8 cellular contexts compared by ENCODE assay signal in genomic region chr1:43979528-43980254, GRCh38. TPM values are rescaled to one million over a fixed set of nuclear protein-coding genes. Genes with fewer than 3 reads are reported as not detected.
DNase-seq lines count a peak whose midpoint lies in the region; ATAC-seq and TF ChIP-seq lines count a peak whose summit lies in the region.

No MANE protein-coding gene starts in this region.

- ATAC-seq in activated naive CD8-positive, alpha-beta T cell treated with anti-CD3 and anti-CD28 coated beads, Interleukin-2, amount 10 ng/mL, durations not matched to agents 7 days and 5 days (ENCODE audit: low read depth): peak; percentile 11
- ATAC-seq in HG02852 (IDR thresholded peaks at IDR 0.05; ENCODE audit: unreplicated experiment) (no peak), GM21381 (IDR thresholded peaks at IDR 0.05; ENCODE audit: unreplicated experiment) (no peak)

- peaks cover 35% of the 10 kb centered on the region for H3K4me1 Mint-ChIP-seq in activated naive CD8-positive, alpha-beta T cell treated with anti-CD3 and anti-CD28 coated beads, Interleukin-2, amount 10 ng/mL, durations not matched to agents 7 days and 5 days

- no peaks in the 10 kb centered on the region for H3K9me3 ChIP-seq in sigmoid colon

- no peak for TF ChIP-seq EP300 in sigmoid colon (IDR thresholded peaks at IDR 0.05)

- peak overlapping the region; percentile 89 for H3K4me3 Mint-ChIP-seq in activated naive CD8-positive, alpha-beta T cell treated with anti-CD3 and anti-CD28 coated beads, Interleukin-2, amount 10 ng/mL, durations not matched to agents 7 days and 5 days

- no peaks in the 10 kb centered on the region for H3K9me3 Mint-ChIP-seq in activated naive CD8-positive, alpha-beta T cell treated with anti-CD3 and anti-CD28 coated beads, Interleukin-2, amount 10 ng/mL, durations not matched to agents 7 days and 5 days

- TF ChIP-seq CTCF in sigmoid colon (IDR thresholded peaks at IDR 0.05): no peak

- peak overlapping the region; percentile 57 to 77 (median 74) for H3K27ac ChIP-seq in sigmoid colon

- peaks cover 16% of the 10 kb centered on the region for H3K36me3 Mint-ChIP-seq in activated naive CD8-positive, alpha-beta T cell treated with anti-CD3 and anti-CD28 coated beads, Interleukin-2, amount 10 ng/mL, durations not matched to agents 7 days and 5 days

- no peak for TF ChIP-seq POLR2A in sigmoid colon (IDR thresholded peaks at IDR 0.05)

- POLR2A ChIA-PET in activated naive CD8-positive, alpha-beta T cell treated with anti-CD3 and anti-CD28 coated beads, Interleukin-2, amount 10 ng/mL, durations not matched to agents 7 days and 5 days (lab: Charles Lee): interaction anchor here (0.8 kb wide), 1 partner anchor 10 kb away, joined by 3 read pairs; no protein-coding TSS in a partner anchor

- peak; percentile 35 for DNase-seq in activated naive CD4-positive, alpha-beta T cell treated with Interleukin-2 at 50 U/mL for 16 hours
- no peak for DNase-seq in activated naive CD4-positive, alpha-beta T cell (lab: John Stamatoyannopoulos, UW)
- DNase-seq in NCI-H510A (lab: John Stamatoyannopoulos, UW) (peak; percentile 78), hepatic stellate cell (ENCODE audit: low spot score) (peak; percentile 78), sigmoid colon (no peak)
- DNase-seq in activated naive CD8-positive, alpha-beta T cell treated with anti-CD3 and anti-CD28 coated beads, Interleukin-2, amount 10 ng/mL, durations not matched to agents 7 days and 5 days: peak; percentile 56

- H3K27ac Mint-ChIP-seq in activated naive CD8-positive, alpha-beta T cell treated with anti-CD3 and anti-CD28 coated beads, Interleukin-2, amount 10 ng/mL, durations not matched to agents 7 days and 5 days: peak overlapping the region; percentile 72

- 3 to 4% methylated on average over 45 of the region's 45 CpGs for WGBS in sigmoid colon, 2 donors

- intact Hi-C loops in sigmoid colon (cut with DNase I): no loop called here

- H3K27me3 ChIP-seq in sigmoid colon: no peaks in the 10 kb centered on the region

- H3K4me3 ChIP-seq in sigmoid colon: peak overlapping the region; percentile 73 to 92 (median 84)

- H3K36me3 ChIP-seq in sigmoid colon: peaks cover 0 to 23% (median 11%) of the 10 kb centered on the region in 4 donors

- no peaks in the 10 kb centered on the region for H3K27me3 Mint-ChIP-seq in activated naive CD8-positive, alpha-beta T cell treated with anti-CD3 and anti-CD28 coated beads, Interleukin-2, amount 10 ng/mL, durations not matched to agents 7 days and 5 days

- peaks cover 0 to 57% (median 47%) of the 10 kb centered on the region in 4 donors for H3K4me1 ChIP-seq in sigmoid colon

RNA-seq across cellular contexts. Expression of gene B4GALT2, which starts 0.7 kb away (rescaled TPM):
- 10 to 100 TPM; 12.5 to 13.3 TPM for total RNA-seq in activated naive CD8-positive, alpha-beta T cell treated with anti-CD3 and anti-CD28 coated beads, Interleukin-2, amount 10 ng/mL, durations not matched to agents 7 days and 5 days
- 10 to 100 TPM; 30.1 to 55.9 (median 51.1) TPM for total RNA-seq in sigmoid colon
- polyA plus RNA-seq in sigmoid colon: 10 to 100 TPM; 14.8 to 32.0 (median 26.4) TPM

RNA-seq across cellular contexts. Expression of gene ATP6V0B, which starts 4.9 kb away (rescaled TPM):
- 10 to 100 TPM; 90.4 to 94.2 TPM for total RNA-seq in activated naive CD8-positive, alpha-beta T cell treated with anti-CD3 and anti-CD28 coated beads, Interleukin-2, amount 10 ng/mL, durations not matched to agents 7 days and 5 days
- total RNA-seq in sigmoid colon: 100 to 1,000 TPM in 3 of 4 donors, 10 to 100 TPM in 1; 67.9 to 152 (median 128) TPM
- 100 to 1,000 TPM; 108 to 286 (median 129) TPM for polyA plus RNA-seq in sigmoid colon

RNA-seq across cellular contexts. Expression of gene DPH2, which starts 9.9 kb away (rescaled TPM):
- total RNA-seq in activated naive CD8-positive, alpha-beta T cell treated with anti-CD3 and anti-CD28 coated beads, Interleukin-2, amount 10 ng/mL, durations not matched to agents 7 days and 5 days: 10 to 100 TPM; 26.7 to 28.2 TPM
- 10 to 100 TPM; 10.7 to 37.2 (median 12.8) TPM for total RNA-seq in sigmoid colon
- polyA plus RNA-seq in sigmoid colon: 10 to 100 TPM; 10.8 to 31.3 (median 11.3) TPM

RNA-seq across cellular contexts. Expression of gene CCDC24, which starts 11.7 kb away (rescaled TPM):
- 1 to 10 TPM; 1.3 to 3.2 TPM for total RNA-seq in activated naive CD8-positive, alpha-beta T cell treated with anti-CD3 and anti-CD28 coated beads, Interleukin-2, amount 10 ng/mL, durations not matched to agents 7 days and 5 days
- 1 to 10 TPM; 2.7 to 6.6 (median 3.9) TPM for total RNA-seq in sigmoid colon
- 10 to 100 TPM; 16.7 to 19.2 (median 19.2) TPM for polyA plus RNA-seq in sigmoid colon

RNA-seq across cellular contexts. Expression of gene IPO13, which starts 32.9 kb away (rescaled TPM):
- 10 to 100 TPM; 24.1 to 24.4 TPM for total RNA-seq in activated naive CD8-positive, alpha-beta T cell treated with anti-CD3 and anti-CD28 coated beads, Interleukin-2, amount 10 ng/mL, durations not matched to agents 7 days and 5 days
- 10 to 100 TPM; 16.1 to 27.1 (median 22.3) TPM for total RNA-seq in sigmoid colon
- polyA plus RNA-seq in sigmoid colon: 10 to 100 TPM in 2 of 3 donors, 1 to 10 TPM in 1; 9.6 to 15.5 (median 10.4) TPM

Comparison
In these comparisons a context has a peak if more than half of its experiments do, and no peak if none do; other contexts are left out.
1. DNase-seq: peak in activated naive CD4-positive, alpha-beta T cell treated with Interleukin-2 at 50 U/mL for 16 hours (single experiment), NCI-H510A (single experiment), activated naive CD8-positive, alpha-beta T cell treated with anti-CD3 and anti-CD28 coated beads, Interleukin-2, amount 10 ng/mL, durations not matched to agents 7 days and 5 days (single experiment) and hepatic stellate cell (single experiment); none in activated naive CD4-positive, alpha-beta T cell (0 of 4) and sigmoid colon (single experiment).